Comparison of ENCODE assay signal across 9 cellular contexts in the genomic region with DNA sequence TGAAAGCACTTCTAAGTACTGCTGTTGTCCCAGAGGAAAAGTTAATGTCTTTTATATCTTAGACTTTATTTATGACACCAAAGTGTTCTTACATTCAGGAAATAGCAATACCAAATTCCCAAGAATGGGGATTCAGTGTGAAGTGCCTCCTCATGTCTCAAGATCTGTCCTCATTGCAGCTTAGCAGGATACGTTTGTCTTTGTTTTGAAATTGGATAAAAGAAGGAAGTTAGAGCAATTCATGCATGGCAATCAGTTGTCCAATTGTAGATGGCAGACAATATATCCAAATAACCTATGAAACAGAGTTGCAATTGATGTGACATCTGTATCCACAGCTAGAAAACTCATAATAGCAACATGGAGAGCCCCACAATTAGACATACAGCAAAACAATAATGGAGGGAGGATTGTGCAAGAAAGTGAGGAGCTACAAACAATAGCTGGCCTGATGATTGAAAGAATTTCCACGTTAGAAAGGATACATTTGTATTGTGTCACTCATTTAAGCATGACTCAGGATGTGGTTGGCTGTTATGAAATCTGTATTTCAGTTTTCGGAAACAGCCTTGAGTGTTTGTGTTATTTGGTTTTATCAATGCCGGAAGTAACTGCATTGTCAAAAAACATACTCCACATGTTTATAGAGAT.
DNase-seq lines count a peak whose midpoint lies in the region; ATAC-seq, FAIRE-seq and TF ChIP-seq lines count a peak whose summit lies in the region.
"Had no signal": no experiment of that assay in that cellular context is flagged by ENCODE, and none has a peak within 500 bp of the region (broad histone marks: within the 10 kb centered on the region; RNA-seq: fewer than 3 reads in every experiment).

No MANE protein-coding gene starts in this region.

- H4K20me1 ChIP-seq in GM12878 (ENCODE audit: control insufficient read depth, insufficient read depth): no peaks in the 10 kb centered on the region

- intact Hi-C loops in GM12878 (cut with micrococcal nuclease; ENCODE audit: unreplicated experiment): no loop called here

- H3K9me3 ChIP-seq in GM12878 (replicated peaks; ENCODE audit: control insufficient read depth, insufficient read depth, low read length) (no peaks in the 10 kb centered on the region; the same call in 1 of the 3 replicates), neutrophil (no peaks in the 10 kb centered on the region), HAP-1 (no peaks in the 10 kb centered on the region)

- H3K27ac ChIP-seq in GM12878 (ENCODE audit: control insufficient read depth, insufficient read depth) (no peak overlapping the region), neutrophil (peak overlapping the region; percentile 96)

- BruUV-seq in GM12878 (replicated peaks; lab: Mats Ljungman, UMichigan): no TSS peak

- no peak overlapping the region for H3K9ac ChIP-seq in GM12878 (ENCODE audit: control insufficient read depth, insufficient read depth, low read length)

- CTCF ChIA-PET in GM12878 (lab: Yijun Ruan, JAX): interaction anchor here (0.9 to 2.0 kb wide), 2 partner anchors 10 to 19 kb away, joined by 3 to 6 read pairs; no protein-coding TSS in a partner anchor

- H3K4me2 ChIP-seq in GM12878 (ENCODE audit: control insufficient read depth, insufficient read depth): no peak overlapping the region

- DNase-seq in HPDE6-E6E7 (ENCODE audit: extremely low spot score): peak; percentile 61
- no peak for DNase-seq in GM12878 (ENCODE audit: low read depth, low spot score)
- DNase-seq in HAP-1 (ENCODE audit: low spot score in 2 of 2): no peak
- no peak for DNase-seq in COLO668 (lab: John Stamatoyannopoulos, UW; ENCODE audit: unreplicated experiment)
- DNase-seq in NCI-H187 (lab: John Stamatoyannopoulos, UW): no peak
- no peak for DNase-seq in activated CD4-positive, alpha-beta T cell treated with anti-CD3 and anti-CD28 coated beads, Interleukin-2, amount 50 U/mL, for 1 hour
- DNase-seq: activated B cell treated with CpG ODN at 0.5 μM for 24 hours had no signal

- H3K79me2 ChIP-seq in GM12878 (ENCODE audit: control insufficient read depth, insufficient read depth, low read length): no peaks in the 10 kb centered on the region

- no peak for TF ChIP-seq POLR2A in GM12878 (IDR thresholded peaks at IDR 0.05; ENCODE audit: low read depth, low read length)

- TF ChIP-seq CTCF in GM12878 (IDR thresholded peaks at IDR 0.05 in 2 of 3, conservative IDR thresholded peaks at IDR 0.05 in 1 of 3; ENCODE audit: control insufficient read depth in 2 of 3, extremely low read depth in 1 of 3, insufficient read depth in 1 of 3, low read depth in 3 of 3, low read length in 3 of 3): no peak
- no peak for TF ChIP-seq CTCF in neutrophil (IDR thresholded peaks at IDR 0.05)

- no peak overlapping the region for H3K4me3 ChIP-seq in GM12878
- peak overlapping the region; percentile 26 to 34 for H3K4me3 ChIP-seq in neutrophil (ENCODE audit: low read depth in 1 of 2, low read length in 1 of 2)
- no peak overlapping the region for H3K4me3 ChIP-seq in HAP-1

- ATAC-seq in GM18873 (IDR thresholded peaks at IDR 0.05; ENCODE audit: low FRiP score, unreplicated experiment) (peak; percentile 58), GM12878 (no peak)

- RAD21 ChIA-PET in GM12878 (lab: Charles Lee; ENCODE audit: unreplicated experiment): no interaction called here

- in situ Hi-C loops in GM12878 (cut with MboI): no loop called here
- in situ Hi-C loops in HAP-1 (cut with MboI; ENCODE audit: low sequenced_read_pairs): no loop called here

- no peak for TF ChIP-seq EP300 in GM12878 (IDR thresholded peaks at IDR 0.05; ENCODE audit: borderline replicate concordance in 1 of 2, control insufficient read depth in 1 of 2, low read depth in 2 of 2, low read length in 2 of 2)

- no peaks in the 10 kb centered on the region for H3K27me3 ChIP-seq in GM12878 (replicated peaks in 1 of 2; ENCODE audit: control insufficient read depth in 2 of 2, insufficient read depth in 2 of 2, low read length in 1 of 2)
- H3K27me3 ChIP-seq in neutrophil: no peaks in the 10 kb centered on the region
- H3K27me3 ChIP-seq in HAP-1 (ENCODE audit: low read depth): no peaks in the 10 kb centered on the region

- POLR2A ChIA-PET in GM12878 (lab: Charles Lee): no interaction called here

- no peaks in the 10 kb centered on the region for H3K36me3 ChIP-seq in GM12878 (ENCODE audit: control insufficient read depth in 2 of 2, insufficient read depth in 2 of 2, low read length in 1 of 2)
- H3K36me3 ChIP-seq in neutrophil: no peaks in the 10 kb centered on the region
- H3K36me3 ChIP-seq in HAP-1 (replicated peaks): no peaks in the 10 kb centered on the region

- SMC1A ChIA-PET in GM12878 (lab: Charles Lee; ENCODE audit: uncharacterized antibody, unreplicated experiment): interaction anchor here (0.8 to 1.6 kb wide), 3 partner anchors 12 to 29 kb away, joined by 3 to 4 read pairs (median 3); no protein-coding TSS in a partner anchor

- no peaks in the 10 kb centered on the region for H3K4me1 ChIP-seq in GM12878 (ENCODE audit: control insufficient read depth, insufficient read depth, low read length)
- H3K4me1 ChIP-seq in neutrophil (ENCODE audit: control insufficient read depth in 1 of 2, insufficient read depth in 1 of 2, low read depth in 1 of 2, low read length in 1 of 2): peaks cover 48 to 52% of the 10 kb centered on the region in 2 experiments
- no peaks in the 10 kb centered on the region for H3K4me1 ChIP-seq in HAP-1

- 13% methylated on average over 4 of the region's 4 CpGs for WGBS in GM12878 (ENCODE audit: insufficient coverage, insufficient replicate concordance, low lambda C conversion rate, missing lambda C conversion rate)

- no peak for TF ChIP-seq RAD21 in GM12878 (IDR thresholded peaks at IDR 0.05; ENCODE audit: insufficient read depth, low read depth, low read length)

- FAIRE-seq in GM12878 (lab: Jason Lieb, UNC): peak; percentile 82

- H2AFZ ChIP-seq in GM12878 (ENCODE audit: control insufficient read depth, low read depth, low read length): peak overlapping the region; percentile 33; the same call in 1 of the 2 replicates

TF ChIP-seq in GM12878, 131 proteins besides CTCF, POLR2A, EP300 and RAD21:
- TF ChIP-seq HCFC1 (IDR thresholded peaks at IDR 0.05; ENCODE audit: low read length): no peak
- no peak for TF ChIP-seq EED (IDR thresholded peaks at IDR 0.05; ENCODE audit: low read depth)
- no peak for TF ChIP-seq TARDBP (IDR thresholded peaks at IDR 0.05; ENCODE audit: borderline replicate concordance)
- TF ChIP-seq RCOR1 (conservative IDR thresholded peaks at IDR 0.05; ENCODE audit: low read depth, low read length): no peak
- no peak for TF ChIP-seq SMARCA5 (IDR thresholded peaks at IDR 0.05)
- no peak for TF ChIP-seq TBL1XR1 (IDR thresholded peaks at IDR 0.05; ENCODE audit: low read depth, low read length)
- TF ChIP-seq SUZ12 (IDR thresholded peaks at IDR 0.05; ENCODE audit: unreplicated experiment): no peak
- no peak for TF ChIP-seq CEBPZ (IDR thresholded peaks at IDR 0.05; ENCODE audit: low read depth, low read length)
- no peak for TF ChIP-seq NR2C2 (IDR thresholded peaks at IDR 0.05; ENCODE audit: borderline replicate concordance, control insufficient read depth, insufficient read length, low read depth)
- no peak for TF ChIP-seq JUND (IDR thresholded peaks at IDR 0.05; ENCODE audit: low read depth, low read length)
- no peak for TF ChIP-seq MTA2 (IDR thresholded peaks at IDR 0.05; ENCODE audit: low read depth)
- no peak for TF ChIP-seq HDAC6 (IDR thresholded peaks at IDR 0.05; ENCODE audit: unreplicated experiment)
- no peak for TF ChIP-seq POLR2AphosphoS2 (IDR thresholded peaks at IDR 0.05; ENCODE audit: low read depth, low read length)
- TF ChIP-seq ASH2L (IDR thresholded peaks at IDR 0.05; ENCODE audit: borderline replicate concordance, low read depth): no peak
- no peak for TF ChIP-seq ATF7 (IDR thresholded peaks at IDR 0.05; ENCODE audit: low read depth)
- TF ChIP-seq POU2F2 (IDR thresholded peaks at IDR 0.05; ENCODE audit: borderline replicate concordance, low read depth, low read length): no peak
- TF ChIP-seq SREBF1 (IDR thresholded peaks at IDR 0.05; ENCODE audit: low read length): no peak
- no peak for TF ChIP-seq GATAD2B (conservative IDR thresholded peaks at IDR 0.05; ENCODE audit: low read depth)
- no peak for TF ChIP-seq CBX3 (IDR thresholded peaks at IDR 0.05; ENCODE audit: borderline replicate concordance, low read depth)

Comparison
In these comparisons a context has a peak if more than half of its experiments do, and no peak if none do; other contexts are left out.
1. H3K4me3 ChIP-seq: peak in neutrophil (2 of 2); none in GM12878 (single experiment) and HAP-1 (single experiment).